Comparison of ENCODE assay signal across 8 cellular contexts in genomic region chr3:64224826-64225606, GRCh38. TPM values are rescaled to one million over a fixed set of nuclear protein-coding genes. Genes with fewer than 3 reads are reported as not detected.
DNase-seq lines count a peak whose midpoint lies in the region; ATAC-seq, FAIRE-seq and TF ChIP-seq lines count a peak whose summit lies in the region.

Gene PRICKLE2, minus strand, starts transcription at chr3:64225466. Its CDS starts 26,539 bp downstream, at chr3:64198927.

- H3K4me3 ChIP-seq in AG04449 (ENCODE audit: low read depth, low read length) (peak within 1 kb of the TSS; percentile 52), GM12878 (no peak within 1 kb of the TSS), rectal smooth muscle tissue (ENCODE audit: low read length) (peak within 1 kb of the TSS; percentile 57)

- no peaks in the 10 kb centered on the region for H4K20me1 ChIP-seq in GM12878 (ENCODE audit: control insufficient read depth, insufficient read depth)

- CTCF ChIA-PET in AG04449 (lab: Yijun Ruan, JAX): interaction anchor here (1.0 to 8.2 kb wide), 12 partner anchors 10 to 259 kb away, joined by 3 to 43 read pairs (median 4); partner anchors contain the start of gene PSMD6
- CTCF ChIA-PET in GM12878 (lab: Yijun Ruan, JAX): interaction anchor here (0.9 to 7.3 kb wide), 42 partner anchors 9 to 259 kb away, joined by 3 to 54 read pairs (median 5); partner anchors contain the start of gene PSMD6

- ATAC-seq in GM19372 (IDR thresholded peaks at IDR 0.05; ENCODE audit: low read depth, unreplicated experiment) (peak; percentile 87), HG03442 (IDR thresholded peaks at IDR 0.05; ENCODE audit: unreplicated experiment) (peak; percentile 97), GM12878 (peak; percentile 90)

- in situ Hi-C loops in GM12878 (cut with MboI): no loop called here

- peak; percentile 7; the same call in 1 of the 2 replicates for TF ChIP-seq RAD21 in GM12878 (IDR thresholded peaks at IDR 0.05; ENCODE audit: insufficient read depth, low read depth, low read length)

- 25% methylated on average over 13 of the region's 13 CpGs for WGBS in GM12878 (ENCODE audit: insufficient coverage, insufficient replicate concordance, low lambda C conversion rate, missing lambda C conversion rate)

- POLR2A ChIA-PET in AG04449 (lab: Yijun Ruan, JAX): interaction anchor here (0.8 to 1.6 kb wide), 2 partner anchors 38 to 145 kb away, joined by 4 to 5 read pairs; no protein-coding TSS in a partner anchor
- POLR2A ChIA-PET in GM12878 (lab: Charles Lee): interaction anchor here (1.0 to 1.6 kb wide), 4 partner anchors 9 to 193 kb away, joined by 3 to 4 read pairs (median 4); no protein-coding TSS in a partner anchor

- H3K36me3 ChIP-seq in GM12878 (ENCODE audit: control insufficient read depth in 2 of 2, insufficient read depth in 2 of 2, low read length in 1 of 2) (no peaks in the 10 kb centered on the region), rectal smooth muscle tissue (ENCODE audit: control insufficient read depth, insufficient read depth, low read length) (no peaks in the 10 kb centered on the region)

- no peak within 1 kb of the TSS for H3K27ac ChIP-seq in GM12878 (ENCODE audit: control insufficient read depth, insufficient read depth)
- H3K27ac ChIP-seq in rectal smooth muscle tissue (ENCODE audit: low read depth, low read length): peak within 1 kb of the TSS; percentile 78

- no peak within 1 kb of the TSS for H3K27ac Mint-ChIP-seq in activated T-cell treated with anti-CD3 and anti-CD28 coated beads, Interleukin-2, amount 50 U/mL, for 24 hours

- TF ChIP-seq POLR2A in GM12878 (IDR thresholded peaks at IDR 0.05; ENCODE audit: low read depth, low read length): 0 out of 2 replicates have a peak, but pooled peaks have one; percentile 36

- SMC1A ChIA-PET in GM12878 (lab: Charles Lee; ENCODE audit: uncharacterized antibody, unreplicated experiment): interaction anchor here (0.7 to 6.7 kb wide), 45 partner anchors 10 to 259 kb away, joined by 3 to 86 read pairs (median 4); partner anchors contain the start of gene PSMD6

- H3K4me1 Mint-ChIP-seq in activated T-cell treated with anti-CD3 and anti-CD28 coated beads, Interleukin-2, amount 50 U/mL, for 24 hours (ENCODE audit: low read depth): no peaks in the 10 kb centered on the region

- intact Hi-C loops in GM12878 (cut with micrococcal nuclease; ENCODE audit: unreplicated experiment): loop anchor here (10.0 kb wide), 1 partner anchor 190 kb away; no protein-coding TSS in a partner anchor

- BruUV-seq in GM12878 (replicated peaks; lab: Mats Ljungman, UMichigan): no TSS peak

- H3K27me3 Mint-ChIP-seq in activated T-cell treated with anti-CD3 and anti-CD28 coated beads, Interleukin-2, amount 50 U/mL, for 24 hours: peaks cover 15% of the 10 kb centered on the region

- H3K4me3 Mint-ChIP-seq in activated T-cell treated with anti-CD3 and anti-CD28 coated beads, Interleukin-2, amount 50 U/mL, for 24 hours: no peak within 1 kb of the TSS

- no peak for TF ChIP-seq EP300 in GM12878 (IDR thresholded peaks at IDR 0.05; ENCODE audit: borderline replicate concordance in 1 of 2, control insufficient read depth in 1 of 2, low read depth in 2 of 2, low read length in 2 of 2)

- no peaks in the 10 kb centered on the region for H3K9me3 Mint-ChIP-seq in activated T-cell treated with anti-CD3 and anti-CD28 coated beads, Interleukin-2, amount 50 U/mL, for 24 hours

- no peak within 1 kb of the TSS for H3K9ac ChIP-seq in GM12878 (ENCODE audit: control insufficient read depth, insufficient read depth, low read length)
- peak within 1 kb of the TSS; percentile 16 for H3K9ac ChIP-seq in rectal smooth muscle tissue (ENCODE audit: low read length)

- H3K27me3 ChIP-seq in GM12878 (replicated peaks in 1 of 2; ENCODE audit: control insufficient read depth in 2 of 2, insufficient read depth in 2 of 2, low read length in 1 of 2): no peaks in the 10 kb centered on the region
- no peaks in the 10 kb centered on the region for H3K27me3 ChIP-seq in rectal smooth muscle tissue (ENCODE audit: control insufficient read depth, insufficient read depth, low read length)

- no peaks in the 10 kb centered on the region for H3K79me2 ChIP-seq in GM12878 (ENCODE audit: control insufficient read depth, insufficient read depth, low read length)

- H3K9me3 ChIP-seq in GM12878 (replicated peaks; ENCODE audit: control insufficient read depth, insufficient read depth, low read length): no peaks in the 10 kb centered on the region

- no peaks in the 10 kb centered on the region; the same call in 1 of the 2 replicates for H3K4me1 ChIP-seq in GM12878 (ENCODE audit: control insufficient read depth, insufficient read depth, low read length)
- peaks cover 56% of the 10 kb centered on the region for H3K4me1 ChIP-seq in rectal smooth muscle tissue (ENCODE audit: control insufficient read depth, insufficient read depth, low read length)

- DNase-seq in AG04449 (ENCODE audit: low read depth, low spot score) (peak; percentile 69), GM12878 (ENCODE audit: low read depth, low spot score) (peak; percentile 35), hypothalamus (lab: John Stamatoyannopoulos, UW) (peak in 49 of 51 donors; percentile 17 to 93 (median 77)), NCI-H510A (lab: John Stamatoyannopoulos, UW) (no peak)
- DNase-seq in activated T-cell treated with anti-CD3 and anti-CD28 coated beads, Interleukin-2, amount 50 U/mL, for 24 hours: no peak

- peak within 1 kb of the TSS; percentile 63 for H2AFZ ChIP-seq in GM12878 (ENCODE audit: control insufficient read depth, low read depth, low read length)

- H3K36me3 Mint-ChIP-seq in activated T-cell treated with anti-CD3 and anti-CD28 coated beads, Interleukin-2, amount 50 U/mL, for 24 hours (ENCODE audit: low read depth): no peaks in the 10 kb centered on the region

- RAD21 ChIA-PET in GM12878 (lab: Charles Lee; ENCODE audit: unreplicated experiment): interaction anchor here (0.7 to 6.0 kb wide), 33 partner anchors 10 to 259 kb away, joined by 3 to 30 read pairs (median 5); no protein-coding TSS in a partner anchor

- peak within 1 kb of the TSS; percentile 5 for H3K4me2 ChIP-seq in GM12878 (ENCODE audit: control insufficient read depth, insufficient read depth)

- no peak for FAIRE-seq in GM12878 (lab: Jason Lieb, UNC)

- TF ChIP-seq CTCF in AG04449 (IDR thresholded peaks at IDR 0.05; ENCODE audit: insufficient read depth, low read length, missing control alignments) (peak; percentile 22), GM12878 (IDR thresholded peaks at IDR 0.05 in 2 of 3, conservative IDR thresholded peaks at IDR 0.05 in 1 of 3; ENCODE audit: control insufficient read depth in 2 of 3, extremely low read depth in 1 of 3, insufficient read depth in 1 of 3, low read depth in 3 of 3, low read length in 3 of 3) (no peak; a peak in 1 of 6 replicates)

TF ChIP-seq in GM12878, 131 proteins besides CTCF, POLR2A, EP300 and RAD21 (continues in another document):
- no peak for TF ChIP-seq E2F8 (IDR thresholded peaks at IDR 0.05; ENCODE audit: low read depth, partially characterized antibody)
- TF ChIP-seq NKRF (conservative IDR thresholded peaks at IDR 0.05): 0 out of 2 replicates have a peak, but pooled peaks have one; percentile 39

RNA-seq across cellular contexts. Expression of gene PRICKLE2, which starts in this region (rescaled TPM):
- total RNA-seq in GM12878 (2013; cell fraction: nucleolus; rRNA removed): 60.1 and 73.5 TPM in 2 replicates
- total RNA-seq in GM12878 (2014; rRNA removed) (0.98 and 1.6 TPM in 2 replicates), GM12878 (2014; rRNA removed; fragmentation: Illumina TruSeq; extraction: Trizol) (1.2 and 1.5 TPM in 2 replicates), GM12878 (2021) (1.1 and 1.5 TPM in 2 replicates)
- polyA plus RNA-seq in GM12878 (2011; ENCODE audit: low read depth): 0.20 TPM
- polyA plus RNA-seq in GM12878 (2011; rRNA removed) (2.6 TPM in 2 replicates), GM12878 (2014; fragmentation: Illumina TruSeq; extraction: Trizol) (0.71 and 0.78 TPM in 2 replicates), GM12878 (2014; fragmentation: Nextera tagmentation; extraction: Ambion mirVana) (under 1 TPM; 0.11 to 0.24 TPM), GM12878 (2014; rRNA removed) (0.56 and 0.68 TPM in 2 replicates), GM12878 (2016; fragmentation: Nextera tagmentation; extraction: Ambion mirVana) (under 1 TPM; 0.63 to 0.66 TPM)
- 1.6 TPM in 2 replicates for polyA plus RNA-seq in GM12878 (2011; cell fraction: cytosol; rRNA removed)
- polyA plus RNA-seq in GM12878 (2011; cell fraction: nucleus; rRNA removed): 6.6 and 6.8 TPM in 2 replicates
- polyA plus RNA-seq in GM12878 (2012): 0.27 and 0.35 TPM in 2 replicates
- polyA minus RNA-seq in GM12878 (2011; rRNA and poly(A)+ RNA removed): 6.0 and 7.1 TPM in 2 replicates
- 1.7 and 2.0 TPM in 2 replicates for polyA minus RNA-seq in GM12878 (2011; cell fraction: cytosol; rRNA and poly(A)+ RNA removed)
- polyA minus RNA-seq in GM12878 (2011; cell fraction: nucleus; rRNA and poly(A)+ RNA removed): 9.2 and 10.8 TPM in 2 replicates

Comparison
In these comparisons a context has a peak if more than half of its experiments do, and no peak if none do; other contexts are left out.
1. DNase-seq: peak in AG04449 (single experiment), GM12878 (single experiment) and hypothalamus (49 of 51); none in NCI-H510A (single experiment) and activated T-cell treated with anti-CD3 and anti-CD28 coated beads, Interleukin-2, amount 50 U/mL, for 24 hours (single experiment).
2. Peak in every context shown above with its lines, with median percentiles within 50 percentile points of each other: ATAC-seq.